1 cellular context compared by ENCODE assay signal in genomic region chr9:96413312-96414221, GRCh38.
TF ChIP-seq lines count a peak whose summit lies in the region.

No MANE protein-coding gene starts in this region.

TF ChIP-seq in IMR-90, 13 proteins besides CTCF, POLR2A, EP300 and RAD21:
- no peak for TF ChIP-seq FOS (IDR thresholded peaks at IDR 0.05; ENCODE audit: low read depth, low read length)
- no peak for TF ChIP-seq MXI1 (IDR thresholded peaks at IDR 0.05; ENCODE audit: borderline replicate concordance, low read depth, low read length)
- no peak for TF ChIP-seq MAZ (IDR thresholded peaks at IDR 0.05; ENCODE audit: borderline replicate concordance, low read depth, low read length)
- no peak for TF ChIP-seq BHLHE40 (IDR thresholded peaks at IDR 0.05; ENCODE audit: low read depth, low read length)
- TF ChIP-seq MAFK (IDR thresholded peaks at IDR 0.05; ENCODE audit: low read depth, low read length) = peak; percentile 88
- TF ChIP-seq ELK1 (IDR thresholded peaks at IDR 0.05; ENCODE audit: borderline replicate concordance, low read depth, low read length) = no peak
- TF ChIP-seq SMC3 (IDR thresholded peaks at IDR 0.05; ENCODE audit: low read depth, low read length) = no peak
- TF ChIP-seq CHD1 (IDR thresholded peaks at IDR 0.05; ENCODE audit: low read depth, low read length) = no peak
- TF ChIP-seq CEBPB (IDR thresholded peaks at IDR 0.05; ENCODE audit: low read depth, low read length) = no peak
